15 cellular contexts compared by ENCODE assay signal in genomic region chr2:42840760-42841159, GRCh38. TPM values are rescaled to one million over a fixed set of nuclear protein-coding genes. Genes with fewer than 3 reads are reported as not detected.
DNase-seq lines count a peak whose midpoint lies in the region; ATAC-seq and TF ChIP-seq lines count a peak whose summit lies in the region.
"Had no signal": no experiment of that assay in that cellular context is flagged by ENCODE, and none has a peak within 500 bp of the region (broad histone marks: within the 10 kb centered on the region; RNA-seq: fewer than 3 reads in every experiment).

No MANE protein-coding gene starts in this region.

- H3K9me3 Mint-ChIP-seq in progenitor cell of endocrine pancreas (ENCODE audit: low read depth) = no peaks in the 10 kb centered on the region
- H3K9me3 Mint-ChIP-seq: CD8-positive, alpha-beta memory T cell had no signal

- peak in 1 of 3 donors; percentile 47 for DNase-seq in right cardiac atrium
- DNase-seq in heart left ventricle = no peak
- DNase-seq in mesenteric fat pad (ENCODE audit: low spot score) = peak; percentile 82
- DNase-seq in suprapubic skin (ENCODE audit: low spot score in 2 of 2) = peak; percentile 60 to 71
- DNase-seq in left lobe of liver (ENCODE audit: low spot score) = no peak
- DNase-seq in progenitor cell of endocrine pancreas (ENCODE audit: low spot score, unreplicated experiment) = no peak
- no peak for DNase-seq in NCI-H146 treated with DMSO at 0.1 percent for 48 hours (lab: John Stamatoyannopoulos, UW; ENCODE audit: unreplicated experiment)
- DNase-seq: CD8-positive, alpha-beta memory T cell; DMS79; NCI-H187 treated with DMSO at 0.1 percent for 48 hours; NCI-H446; NCI-H69 had no signal

- H3K27me3 Mint-ChIP-seq in progenitor cell of endocrine pancreas = peaks cover 6% of the 10 kb centered on the region

- 78% methylated on average over 6 of the region's 6 CpGs for WGBS in right cardiac atrium
- 89 to 97% (median 90%) methylated on average over 6 of the region's 6 CpGs for WGBS in heart left ventricle, 4 donors
- 61% methylated on average over 6 of the region's 6 CpGs for WGBS in suprapubic skin

- H3K4me1 Mint-ChIP-seq in progenitor cell of endocrine pancreas (ENCODE audit: low read depth) = peaks cover 16% of the 10 kb centered on the region
- H3K4me1 Mint-ChIP-seq: CD8-positive, alpha-beta memory T cell had no signal

- no peak for TF ChIP-seq CTCF in heart left ventricle (IDR thresholded peaks at IDR 0.05)
- TF ChIP-seq CTCF in suprapubic skin (IDR thresholded peaks at IDR 0.05) = no peak
- TF ChIP-seq CTCF in progenitor cell of endocrine pancreas (IDR thresholded peaks at IDR 0.05; ENCODE audit: unreplicated experiment) = no peak

- no peaks in the 10 kb centered on the region for H3K36me3 ChIP-seq in heart left ventricle
- no peaks in the 10 kb centered on the region for H3K36me3 ChIP-seq in suprapubic skin
- H3K36me3 ChIP-seq: BLaER1 treated with 17β-estradiol and CSF1 and Interleukin-3, amounts not matched to agents 10 nM and 100 nM; HAP-1 had no signal

- intact Hi-C loops in right cardiac atrium (cut with DNase I) (no loop called here), heart left ventricle (cut with DNase I) (no loop called here)

- no peak for TF ChIP-seq EP300 in suprapubic skin (IDR thresholded peaks at IDR 0.05)

- H3K4me3 ChIP-seq in right cardiac atrium (ENCODE audit: low read length) = no peak overlapping the region
- no peak overlapping the region for H3K4me3 ChIP-seq in heart left ventricle
- H3K4me3 ChIP-seq in suprapubic skin = no peak overlapping the region
- H3K4me3 ChIP-seq: A549; BLaER1 treated with 17β-estradiol and CSF1 and Interleukin-3, amounts not matched to agents 10 nM and 100 nM; HAP-1 had no signal

- H3K9me3 ChIP-seq in right cardiac atrium (ENCODE audit: control insufficient read depth, low read length) (no peaks in the 10 kb centered on the region), heart left ventricle (no peaks in the 10 kb centered on the region), suprapubic skin (no peaks in the 10 kb centered on the region)
- H3K9me3 ChIP-seq: HAP-1 had no signal

- H3K36me3 Mint-ChIP-seq in progenitor cell of endocrine pancreas (ENCODE audit: insufficient read depth) = no peaks in the 10 kb centered on the region

- H3K4me3 Mint-ChIP-seq in progenitor cell of endocrine pancreas (ENCODE audit: low read depth) = no peak overlapping the region

- H3K27ac ChIP-seq in right cardiac atrium (ENCODE audit: low read length) (peak overlapping the region; percentile 33), heart left ventricle (peak overlapping the region in 4 of 12 donors; percentile 34 to 43 (median 39)), suprapubic skin (peak overlapping the region; percentile 43)
- H3K27ac ChIP-seq: BLaER1 treated with 17β-estradiol and CSF1 and Interleukin-3, amounts not matched to agents 10 nM and 100 nM had no signal

- H3K27me3 ChIP-seq in right cardiac atrium (ENCODE audit: control insufficient read depth, insufficient read depth) (no peaks in the 10 kb centered on the region), heart left ventricle (no peaks in the 10 kb centered on the region), suprapubic skin (no peaks in the 10 kb centered on the region)
- H3K27me3 ChIP-seq: BLaER1 treated with 17β-estradiol and CSF1 and Interleukin-3, amounts not matched to agents 10 nM and 100 nM had no signal

- ATAC-seq in right cardiac atrium (no peak), heart left ventricle (no peak), left lobe of liver (no peak)

- H3K27ac Mint-ChIP-seq in progenitor cell of endocrine pancreas = no peak overlapping the region

- TF ChIP-seq POLR2A in heart left ventricle (IDR thresholded peaks at IDR 0.05) (no peak), suprapubic skin (IDR thresholded peaks at IDR 0.05) (no peak)

- H3K4me1 ChIP-seq in right cardiac atrium (ENCODE audit: control insufficient read depth, insufficient read depth, low read length) (peaks cover 12% of the 10 kb centered on the region), heart left ventricle (peaks cover 0 to 42% (median 6%) of the 10 kb centered on the region in 12 donors), suprapubic skin (peaks cover 50% of the 10 kb centered on the region)

RNA-seq across cellular contexts. Expression of gene HAAO, which starts 48.4 kb away (rescaled TPM):
- total RNA-seq in right cardiac atrium (1 to 10 TPM; 3.5 to 5.9 (median 5.0) TPM), heart left ventricle (10 to 100 TPM in 1 of 9 donors, 1 to 10 TPM in 8; 1.3 to 10.6 (median 2.2) TPM), mesenteric fat pad (2.8 TPM), suprapubic skin (1 to 10 TPM; 3.9 to 6.6 (median 4.3) TPM), left lobe of liver (188 TPM), progenitor cell of endocrine pancreas (14.5 and 16.7 TPM in 2 replicates)
- polyA plus RNA-seq in right cardiac atrium (4.6 TPM), heart left ventricle (1 to 10 TPM; 1.3 to 2.4 TPM)
- polyA plus RNA-seq: A549; CD8-positive, alpha-beta memory T cell had no signal

Comparison
In these comparisons a context has a peak if more than half of its experiments do, and no peak if none do; other contexts are left out.
1. DNase-seq: peak in mesenteric fat pad (single experiment) and suprapubic skin (2 of 2); none in heart left ventricle (0 of 5), left lobe of liver (single experiment), progenitor cell of endocrine pancreas (single experiment) and NCI-H146 treated with DMSO at 0.1 percent for 48 hours (single experiment).
2. RNA of gene HAAO, which starts 48.4 kb away (total RNA-seq): 188 TPM in left lobe of liver (single experiment); 14.5 to 16.7 TPM in progenitor cell of endocrine pancreas, 3.5 to 5.9 TPM in right cardiac atrium, 3.9 to 6.6 TPM in suprapubic skin, 2.8 TPM in mesenteric fat pad (single experiment) and 1.3 to 10.6 TPM in heart left ventricle; every median in the first group is over 10 times any median in the second.